8 cellular contexts compared by ENCODE assay signal in the genomic region with DNA sequence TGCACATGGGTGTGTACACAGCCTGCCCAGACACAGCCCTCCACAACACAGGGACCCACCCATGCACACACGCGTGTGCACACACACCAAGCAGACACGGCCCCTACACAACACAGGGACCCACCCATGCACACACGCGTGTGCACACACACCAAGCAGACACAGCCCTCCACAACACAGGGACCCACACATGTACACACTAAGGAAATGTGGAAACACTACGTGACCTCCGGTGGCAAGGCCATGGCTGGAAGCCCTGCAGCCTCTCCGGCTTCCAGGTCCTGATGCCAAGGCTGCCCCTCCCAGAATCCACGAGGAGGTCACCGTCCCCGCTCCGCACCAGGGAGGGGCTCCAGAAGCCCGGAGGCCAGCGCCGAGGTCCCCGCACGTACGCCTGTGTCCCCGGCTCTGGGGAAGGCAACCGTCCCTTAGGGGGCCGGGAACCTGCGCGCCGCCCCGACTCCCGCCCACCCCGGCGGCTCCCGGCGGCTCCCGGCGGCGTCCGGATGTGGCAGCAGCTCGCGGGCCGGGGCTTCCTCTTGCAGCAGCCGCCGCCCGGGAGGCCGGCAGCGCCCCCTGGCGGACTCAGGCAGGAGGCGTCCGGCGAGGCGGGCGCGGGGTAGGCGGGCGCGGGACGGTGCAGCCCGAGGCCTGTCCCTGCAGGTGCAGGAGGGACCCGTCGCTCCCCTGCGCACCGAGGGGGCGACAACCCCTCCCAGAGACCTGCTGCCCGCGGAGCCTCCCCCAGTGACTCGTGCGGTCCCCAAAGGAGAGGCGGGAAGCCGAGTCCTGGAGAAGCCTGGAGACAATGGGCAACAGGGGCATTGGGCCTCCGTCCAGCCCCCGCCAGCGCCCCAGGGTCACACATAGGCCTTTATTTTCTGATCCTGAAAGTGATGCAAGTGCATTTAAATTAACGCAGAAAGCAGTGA. TPM values are rescaled to one million over a fixed set of nuclear protein-coding genes. Genes with fewer than 3 reads are reported as not detected.
DNase-seq lines count a peak whose midpoint lies in the region; TF ChIP-seq lines count a peak whose summit lies in the region.

No MANE protein-coding gene starts in this region.

- no peaks in the 10 kb centered on the region for H3F3A ChIP-seq in GM23248 (ENCODE audit: insufficient read depth)

- H3K4me1 ChIP-seq in GM23248 (ENCODE audit: insufficient read depth) (peaks cover 2% of the 10 kb centered on the region), Karpas-422 (ENCODE audit: low read length) (peaks cover 23% of the 10 kb centered on the region), SJSA1 (replicated peaks) (peaks cover 26% of the 10 kb centered on the region), thymus (ENCODE audit: control insufficient read depth, insufficient read depth, low read length) (no peaks in the 10 kb centered on the region)

- H3K4me3 ChIP-seq in GM23248 (peak overlapping the region; percentile 67), Karpas-422 (ENCODE audit: low read length) (peak overlapping the region; percentile 94), SJSA1 (peak overlapping the region; percentile 60), thymus (ENCODE audit: low read length) (peak overlapping the region; percentile 72)

- H3K79me2 ChIP-seq in GM23248 (ENCODE audit: insufficient read depth) (no peaks in the 10 kb centered on the region), Karpas-422 (ENCODE audit: low read length) (no peaks in the 10 kb centered on the region)

- peak overlapping the region; percentile 80 for H2AFZ ChIP-seq in GM23248
- peak overlapping the region; percentile 96 for H2AFZ ChIP-seq in Karpas-422 (ENCODE audit: low read length)

- H3K9me2 ChIP-seq in GM23248 (ENCODE audit: insufficient read depth) = no peaks in the 10 kb centered on the region
- no peaks in the 10 kb centered on the region for H3K9me2 ChIP-seq in Karpas-422 (replicated peaks; ENCODE audit: insufficient read depth, low read length)

- H3K4me2 ChIP-seq in GM23248 (ENCODE audit: unreplicated experiment) = peak overlapping the region; percentile 80
- H3K4me2 ChIP-seq in Karpas-422 (ENCODE audit: low read depth, low read length, poor library complexity, severe bottlenecking) = peak overlapping the region; percentile 97

- H3K9me3 Mint-ChIP-seq in glutamatergic neuron (ENCODE audit: unreplicated experiment) (peaks cover 6% of the 10 kb centered on the region), osteocyte (ENCODE audit: unreplicated experiment) (no peaks in the 10 kb centered on the region)

- peaks cover 2% of the 10 kb centered on the region for H3K27me3 Mint-ChIP-seq in glutamatergic neuron (ENCODE audit: unreplicated experiment)
- no peaks in the 10 kb centered on the region for H3K27me3 Mint-ChIP-seq in osteocyte (ENCODE audit: unreplicated experiment)

- WGBS in GM23248 (ENCODE audit: low coverage in 1 of 2, low lambda C conversion rate in 2 of 2, missing lambda C conversion rate in 2 of 2), 2 experiments = 0 to 2% methylated on average over 21 to 60 of the region's 69 CpGs
- 10% methylated on average over 69 of the region's 69 CpGs for whole genome bisulfite sequencing in thymus

- H3K27ac ChIP-seq in GM23248 (no peak overlapping the region), Karpas-422 (ENCODE audit: low read length) (0 out of 2 replicates have a peak overlapping the region, but pooled peaks have one; percentile 11), SJSA1 (no peak overlapping the region), thymus (ENCODE audit: low read depth) (peak overlapping the region; percentile 31)

- H3K9ac ChIP-seq in GM23248 (peak overlapping the region; percentile 59), Karpas-422 (ENCODE audit: low read length) (peak overlapping the region; percentile 91)

- peaks cover 3% of the 10 kb centered on the region for H3K4me1 Mint-ChIP-seq in glutamatergic neuron (ENCODE audit: low read depth, unreplicated experiment)
- peaks cover 13% of the 10 kb centered on the region for H3K4me1 Mint-ChIP-seq in osteocyte (ENCODE audit: unreplicated experiment)

- H3K27ac Mint-ChIP-seq in glutamatergic neuron (ENCODE audit: unreplicated experiment) (peak overlapping the region; percentile 22), osteocyte (ENCODE audit: unreplicated experiment) (peak overlapping the region; percentile 23)

- H4K20me1 ChIP-seq in GM23248 (ENCODE audit: insufficient read depth) (no peaks in the 10 kb centered on the region), Karpas-422 (ENCODE audit: insufficient read depth, low read depth, low read length) (no peaks in the 10 kb centered on the region)

- H3K27me3 ChIP-seq in GM23248 (replicated peaks; ENCODE audit: insufficient read depth) = no peaks in the 10 kb centered on the region
- no peaks in the 10 kb centered on the region for H3K27me3 ChIP-seq in Karpas-422 (ENCODE audit: low read length)
- no peaks in the 10 kb centered on the region for H3K27me3 ChIP-seq in SJSA1 (replicated peaks)
- no peaks in the 10 kb centered on the region for H3K27me3 ChIP-seq in thymus (ENCODE audit: control insufficient read depth, insufficient read depth)

- H3K4me3 Mint-ChIP-seq in glutamatergic neuron (ENCODE audit: unreplicated experiment) (peak overlapping the region; percentile 93), osteocyte (ENCODE audit: unreplicated experiment) (peak overlapping the region; percentile 82)

- H3K36me3 ChIP-seq in GM23248 (ENCODE audit: low read depth) = no peaks in the 10 kb centered on the region
- no peaks in the 10 kb centered on the region for H3K36me3 ChIP-seq in Karpas-422 (ENCODE audit: insufficient read depth, low read length)
- H3K36me3 ChIP-seq in SJSA1 = no peaks in the 10 kb centered on the region
- H3K36me3 ChIP-seq in thymus (ENCODE audit: control insufficient read depth, insufficient read depth) = no peaks in the 10 kb centered on the region

- H3K36me3 Mint-ChIP-seq in glutamatergic neuron (ENCODE audit: unreplicated experiment) (no peaks in the 10 kb centered on the region), osteocyte (ENCODE audit: unreplicated experiment) (no peaks in the 10 kb centered on the region)

- in situ Hi-C loops in GM23248 (cut with MboI) = loop anchor here (25.0 kb wide), 1 partner anchor 457 kb away; no protein-coding TSS in a partner anchor

- TF ChIP-seq CTCF in glutamatergic neuron (IDR thresholded peaks at IDR 0.05; ENCODE audit: partially characterized antibody, unreplicated experiment) (peak; percentile 94), osteocyte (IDR thresholded peaks at IDR 0.05) (peak; percentile 95)

- H3K9me3 ChIP-seq in GM23248 (ENCODE audit: low read depth) = no peaks in the 10 kb centered on the region
- H3K9me3 ChIP-seq in Karpas-422 (ENCODE audit: low read length) = no peaks in the 10 kb centered on the region
- H3K9me3 ChIP-seq in SJSA1 (replicated peaks) = no peaks in the 10 kb centered on the region
- no peaks in the 10 kb centered on the region for H3K9me3 ChIP-seq in thymus (ENCODE audit: control insufficient read depth)

- DNase-seq in ELR (ENCODE audit: low read depth) (peak; percentile 83), GM23248 (peak; percentile 93), Karpas-422 (peak; percentile 94), SJSA1 (ENCODE audit: low read depth in 1 of 2, low spot score in 2 of 2) (peak; percentile 68 to 73), glutamatergic neuron (peak; percentile 90), osteocyte (ENCODE audit: extremely low spot score, unreplicated experiment) (peak; percentile 95)
- DNase-seq in activated naive CD4-positive, alpha-beta T cell treated with Interleukin-2 at 50 U/mL for 16 hours = peak; percentile 82

RNA-seq across cellular contexts. Expression of a gene that starts 29.9 kb away (rescaled TPM):
- total RNA-seq in GM23248 (2014; rRNA removed; shearing (Covaris generic)) = not detected in 2 replicates
- polyA plus RNA-seq in GM23248 (2016; fragmentation: Nextera tagmentation; extraction: Ambion mirVana) (0.18 TPM in 1 of 2 replicates, not detected in the other), thymus (5.0 TPM)
- total RNA-seq in Karpas-422 (2014; rRNA removed; shearing (Covaris generic); ENCODE audit: low replicate concordance) = not detected in 2 replicates
- total RNA-seq in SJSA1 (2014; rRNA removed; shearing (Covaris generic)) = 0.34 and 0.97 TPM in 2 replicates
- total RNA-seq in glutamatergic neuron (ENCODE audit: unreplicated experiment) (2.4 TPM), osteocyte (0.99 and 2.0 TPM in 2 replicates)

RNA-seq across cellular contexts. Expression of a gene that starts 59.5 kb away (rescaled TPM):
- total RNA-seq in GM23248 (2014; rRNA removed; shearing (Covaris generic)) = 1.4 and 2.2 TPM in 2 replicates
- polyA plus RNA-seq in GM23248 (2016; fragmentation: Nextera tagmentation; extraction: Ambion mirVana) (1.6 and 1.8 TPM in 2 replicates), thymus (1.6 TPM)
- 8.9 and 10.2 TPM in 2 replicates for total RNA-seq in Karpas-422 (2014; rRNA removed; shearing (Covaris generic); ENCODE audit: low replicate concordance)
- 6.3 and 10.5 TPM in 2 replicates for total RNA-seq in SJSA1 (2014; rRNA removed; shearing (Covaris generic))
- total RNA-seq in glutamatergic neuron (ENCODE audit: unreplicated experiment) (20.7 TPM), osteocyte (2.6 and 2.9 TPM in 2 replicates)

Comparison
In these comparisons a context has a peak if more than half of its experiments do, and no peak if none do; other contexts are left out.
1. H3K27ac ChIP-seq: peak in Karpas-422 (single experiment) and thymus (single experiment); none in GM23248 (single experiment) and SJSA1 (single experiment).
2. Peak in every context shown above with its lines, with median percentiles within 50 percentile points of each other: DNase-seq and H3K4me3 ChIP-seq.